Comparison of ENCODE assay signal across 10 cellular contexts in genomic region chr9:18438951-18439350, GRCh38. TPM values are rescaled to one million over a fixed set of nuclear protein-coding genes. Genes with fewer than 3 reads are reported as not detected.
DNase-seq lines count a peak whose midpoint lies in the region; ATAC-seq and TF ChIP-seq lines count a peak whose summit lies in the region.
"Had no signal": no experiment of that assay in that cellular context is flagged by ENCODE, and none has a peak within 500 bp of the region (broad histone marks: within the 10 kb centered on the region; RNA-seq: fewer than 3 reads in every experiment).

No MANE protein-coding gene starts in this region.

- H3K4me3 ChIP-seq in AG04449 (ENCODE audit: low read depth, low read length): peak overlapping the region; percentile 41
- peak overlapping the region; percentile 42 to 70 for H3K4me3 ChIP-seq in ascending aorta
- no peak overlapping the region for H3K4me3 ChIP-seq in trophoblast cell (ENCODE audit: low read depth, low read length)
- H3K4me3 ChIP-seq in thyroid gland (replicated peaks in 1 of 3): no peak overlapping the region

- H3K9ac ChIP-seq in trophoblast cell (ENCODE audit: low read length): no peak overlapping the region

- H3K36me3 ChIP-seq in ascending aorta (no peaks in the 10 kb centered on the region), trophoblast cell (ENCODE audit: control insufficient read depth in 1 of 2, insufficient read depth in 2 of 2, low read length in 2 of 2) (no peaks in the 10 kb centered on the region), thyroid gland (no peaks in the 10 kb centered on the region)
- H3K36me3 ChIP-seq: BE2C had no signal

- no peak overlapping the region for H3K18ac ChIP-seq in trophoblast cell (ENCODE audit: low read length)

- POLR2A ChIA-PET in AG04449 (lab: Yijun Ruan, JAX): interaction anchor here (1.5 kb wide), 1 partner anchor 40 kb away, joined by 5 read pairs; no protein-coding TSS in a partner anchor

- H2AFZ ChIP-seq in trophoblast cell (ENCODE audit: insufficient read depth, low read length, poor library complexity): no peak overlapping the region

- intact Hi-C loops in ascending aorta (cut with DNase I) (loop anchor here (5.0 to 10.0 kb wide), 2 partner anchors 126 to 423 kb away; no protein-coding TSS in a partner anchor), thyroid gland (cut with DNase I) (no loop called here)

- peaks cover 2% of the 10 kb centered on the region for H3K9me3 Mint-ChIP-seq in glutamatergic neuron (ENCODE audit: unreplicated experiment)

- H3K27me3 Mint-ChIP-seq in glutamatergic neuron (ENCODE audit: unreplicated experiment): peaks cover 5% of the 10 kb centered on the region

- no peak overlapping the region for H3K14ac ChIP-seq in trophoblast cell (ENCODE audit: low read length)

- CTCF ChIA-PET in AG04449 (lab: Yijun Ruan, JAX): interaction anchor here (1.1 to 2.7 kb wide), 11 partner anchors 10 to 589 kb away, joined by 3 to 48 read pairs (median 4); no protein-coding TSS in a partner anchor

- H4K8ac ChIP-seq in trophoblast cell (ENCODE audit: low read depth, low read length): no peak overlapping the region

- no peak overlapping the region for H3K4ac ChIP-seq in trophoblast cell (ENCODE audit: low read depth, low read length)

- no peak overlapping the region for H3K23ac ChIP-seq in trophoblast cell (ENCODE audit: low read length)

- no peak overlapping the region for H2AK5ac ChIP-seq in trophoblast cell (ENCODE audit: low read length)

- H3K27me3 ChIP-seq in ascending aorta (no peaks in the 10 kb centered on the region), trophoblast cell (ENCODE audit: insufficient read depth, low read length) (no peaks in the 10 kb centered on the region), thyroid gland (no peaks in the 10 kb centered on the region)

- no peak for ATAC-seq in HG03280 (IDR thresholded peaks at IDR 0.05; ENCODE audit: unreplicated experiment)

- H3K27ac Mint-ChIP-seq in glutamatergic neuron (ENCODE audit: unreplicated experiment): no peak overlapping the region

- peaks cover 3% of the 10 kb centered on the region for H3K4me1 Mint-ChIP-seq in glutamatergic neuron (ENCODE audit: low read depth, unreplicated experiment)

- H3K4me1 ChIP-seq in ascending aorta (peaks cover 0 to 16% of the 10 kb centered on the region in 2 donors), trophoblast cell (ENCODE audit: control insufficient read depth in 1 of 2, insufficient read depth in 2 of 2, low read length in 2 of 2) (peaks cover 2 to 5% of the 10 kb centered on the region in 2 experiments), thyroid gland (peaks cover 7 to 23% of the 10 kb centered on the region in 2 donors)
- H3K4me1 ChIP-seq: BE2C had no signal

- H3K4me2 ChIP-seq in trophoblast cell (ENCODE audit: low read length): peak overlapping the region; percentile 64

- H4K12ac ChIP-seq in trophoblast cell (ENCODE audit: low read depth, low read length): no peak overlapping the region

- H2BK120ac ChIP-seq in trophoblast cell (ENCODE audit: insufficient read depth, low read length, poor library complexity): no peak overlapping the region

- H3K4me3 Mint-ChIP-seq in glutamatergic neuron (ENCODE audit: unreplicated experiment): peak overlapping the region; percentile 80

- TF ChIP-seq CTCF in AG04449 (IDR thresholded peaks at IDR 0.05; ENCODE audit: insufficient read depth, low read length, missing control alignments) (no peak), ascending aorta (IDR thresholded peaks at IDR 0.05) (no peak), glutamatergic neuron (IDR thresholded peaks at IDR 0.05; ENCODE audit: partially characterized antibody, unreplicated experiment) (no peak), thyroid gland (IDR thresholded peaks at IDR 0.05) (no peak)

- TF ChIP-seq POLR2A in thyroid gland (IDR thresholded peaks at IDR 0.05): no peak

- no peaks in the 10 kb centered on the region for H3K36me3 Mint-ChIP-seq in glutamatergic neuron (ENCODE audit: unreplicated experiment)

- no peak overlapping the region for H4K91ac ChIP-seq in trophoblast cell (ENCODE audit: low read depth, low read length)

- no peak overlapping the region for H2BK5ac ChIP-seq in trophoblast cell (ENCODE audit: low read depth, low read length, poor library complexity)

- H3K9me3 ChIP-seq in ascending aorta (no peaks in the 10 kb centered on the region), trophoblast cell (ENCODE audit: insufficient read depth, low read depth, low read length) (no peaks in the 10 kb centered on the region), thyroid gland (no peaks in the 10 kb centered on the region)
- H3K9me3 ChIP-seq: BE2C had no signal

- DNase-seq in AG04449 (ENCODE audit: low read depth, low spot score): no peak
- DNase-seq in ascending aorta (ENCODE audit: low spot score in 2 of 2): no peak
- DNase-seq in glutamatergic neuron: no peak
- peak; percentile 6 to 10 for DNase-seq in trophoblast cell
- DNase-seq in thyroid gland: no peak
- no peak for DNase-seq in SK-N-DZ (ENCODE audit: low spot score)
- no peak for DNase-seq in HK-2 (ENCODE audit: unreplicated experiment)
- DNase-seq: BE2C, GDM1 had no signal

- H3K79me1 ChIP-seq in trophoblast cell (ENCODE audit: low read length): no peaks in the 10 kb centered on the region

- no peak overlapping the region for H2BK12ac ChIP-seq in trophoblast cell (ENCODE audit: low read length)

- H3K27ac ChIP-seq in ascending aorta (peak overlapping the region; percentile 83 to 87), trophoblast cell (ENCODE audit: low read depth, low read length) (no peak overlapping the region), thyroid gland (peak overlapping the region in 1 of 3 donors; percentile 56)

- WGBS in trophoblast cell (ENCODE audit: extremely low coverage, insufficient coverage, insufficient read length): no CpG with 5 or more reads among the region's 7 CpGs
- 76 to 78% methylated on average over 7 of the region's 7 CpGs for WGBS in thyroid gland, 2 donors

- no peaks in the 10 kb centered on the region for H3K79me2 ChIP-seq in trophoblast cell (ENCODE audit: control insufficient read depth, insufficient read depth, low read length, poor library complexity)

RNA-seq across cellular contexts. Expression of gene ADAMTSL1, which starts 35.0 kb away (rescaled TPM):
- total RNA-seq in ascending aorta (12.3 TPM), glutamatergic neuron (ENCODE audit: unreplicated experiment) (0.91 TPM), thyroid gland (1 to 10 TPM; 1.6 to 9.0 (median 4.8) TPM)
- 0.04 and 0.06 TPM in 2 replicates for polyA plus RNA-seq in trophoblast cell (2013)
- 6.4 and 8.4 TPM in 2 replicates for polyA plus RNA-seq in SK-N-DZ (2014; cell fraction: cytosol; rRNA removed)
- polyA plus RNA-seq in SK-N-DZ (2014; cell fraction: nucleus; rRNA removed): 11.0 and 20.1 TPM in 2 replicates

Comparison
In these comparisons a context has a peak if more than half of its experiments do, and no peak if none do; other contexts are left out.
1. DNase-seq: peak in trophoblast cell (2 of 2); none in AG04449 (single experiment), ascending aorta (0 of 2), glutamatergic neuron (single experiment), thyroid gland (0 of 2), SK-N-DZ (single experiment) and HK-2 (single experiment).
2. H3K4me3 ChIP-seq: peak in AG04449 (single experiment) and ascending aorta (2 of 2); none in trophoblast cell (single experiment) and thyroid gland (0 of 3).